In the genomic region with DNA sequence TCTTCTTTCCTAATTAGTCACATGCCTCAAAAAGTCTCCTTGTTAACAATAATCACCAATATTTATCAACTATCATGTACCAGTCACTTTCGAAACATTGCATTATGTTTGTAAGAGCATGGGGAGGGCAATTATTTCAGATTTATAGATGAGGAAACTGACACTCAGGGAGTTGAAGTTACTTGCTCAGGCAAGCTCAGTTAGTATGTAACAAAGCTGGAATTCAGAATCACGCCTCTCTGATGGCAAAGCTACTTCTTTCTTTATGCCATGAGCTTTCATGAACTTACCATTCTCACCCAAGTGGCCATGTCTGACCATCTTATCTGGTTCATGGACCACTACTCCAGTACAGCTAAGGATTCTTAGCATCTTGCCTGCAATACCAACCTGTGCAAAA, we compare ENCODE assay signal across 30 cellular contexts.
"Had no signal": no experiment of that assay in that cellular context is flagged by ENCODE, and none has a peak within 500 bp of the region (broad histone marks: within the 10 kb centered on the region; RNA-seq: fewer than 3 reads in every experiment).

No MANE protein-coding gene starts in this region.

- ATAC-seq: naive thymus-derived CD8-positive, alpha-beta T cell; natural killer cell treated with Interleukin-12 subunit alpha and Interleukin-12 subunit beta and Interleukin-15 and Interleukin-18, amount 100 ng/mL, for 72 hours; pancreas; psoas muscle; right cardiac atrium; right lobe of liver; stimulated activated effector memory CD8-positive, alpha-beta T cell treated with anti-CD3 and anti-CD28 coated beads, Interleukin-12 subunit alpha, Interleukin-12 subunit beta, amount 100 ng/mL, for 72 hours; stimulated activated naive B cell treated with anti-CD40 and anti-IgM and Interleukin-4, amounts not matched to agents 10 μg/mL and 1 μg/mL and 100 μg/mL, for 72 hours had no signal

- H3K36me3 Mint-ChIP-seq: natural killer cell treated with Interleukin-12 subunit alpha and Interleukin-12 subunit beta and Interleukin-15 and Interleukin-18, amount 100 ng/mL, for 72 hours; stimulated activated effector memory CD8-positive, alpha-beta T cell treated with anti-CD3 and anti-CD28 coated beads, Interleukin-12 subunit alpha, Interleukin-12 subunit beta, amount 100 ng/mL, for 72 hours had no signal

- H3K27me3 ChIP-seq: neutrophil, pancreas, right lobe of liver, sigmoid colon, stomach, thyroid gland, tibial nerve, upper lobe of left lung, vagina had no signal

- H3K36me3 ChIP-seq: neutrophil, pancreas, right lobe of liver, sigmoid colon, stomach, thoracic aorta, thyroid gland, tibial nerve, upper lobe of left lung, vagina had no signal

- H3K4me1 Mint-ChIP-seq: naive thymus-derived CD8-positive, alpha-beta T cell; neural crest cell; stimulated activated effector memory CD8-positive, alpha-beta T cell treated with anti-CD3 and anti-CD28 coated beads, Interleukin-12 subunit alpha, Interleukin-12 subunit beta, amount 100 ng/mL, for 72 hours; stimulated activated naive B cell treated with anti-CD40 and anti-IgM and Interleukin-4, amounts not matched to agents 10 μg/mL and 1 μg/mL and 100 μg/mL, for 72 hours had no signal

- FAIRE-seq: pancreas, small intestine, urothelium cell line had no signal

- H3K27ac Mint-ChIP-seq: naive thymus-derived CD8-positive, alpha-beta T cell; natural killer cell treated with Interleukin-12 subunit alpha and Interleukin-12 subunit beta and Interleukin-15 and Interleukin-18, amount 100 ng/mL, for 72 hours; nephron progenitor cell; progenitor cell of endocrine pancreas; stimulated activated effector memory CD8-positive, alpha-beta T cell treated with anti-CD3 and anti-CD28 coated beads, Interleukin-12 subunit alpha, Interleukin-12 subunit beta, amount 100 ng/mL, for 72 hours; stimulated activated naive B cell treated with anti-CD40 and anti-IgM and Interleukin-4, amounts not matched to agents 10 μg/mL and 1 μg/mL and 100 μg/mL, for 72 hours; stimulated activated naive CD8-positive, alpha-beta T cell treated with anti-CD3 and anti-CD28 coated beads, Interleukin-15, Interleukin-2, amounts not matched to agents 100 ng/mL and 50 ng/mL, for 24 hours had no signal

- H3K9me3 ChIP-seq: neutrophil, pancreas, psoas muscle, right lobe of liver, sigmoid colon, stomach, thoracic aorta, thyroid gland, tibial nerve, upper lobe of left lung, vagina had no signal

- H3K4me1 ChIP-seq: pancreas, psoas muscle, right lobe of liver, sigmoid colon, stomach, thyroid gland, tibial nerve, upper lobe of left lung, vagina had no signal

- H3K27ac ChIP-seq: neutrophil, pancreas, psoas muscle, right lobe of liver, sigmoid colon, stomach, thoracic aorta, thyroid gland, tibial nerve, upper lobe of left lung, vagina had no signal

- H3K27me3 Mint-ChIP-seq: progenitor cell of endocrine pancreas had no signal

- H3K4me3 Mint-ChIP-seq: naive thymus-derived CD8-positive, alpha-beta T cell; natural killer cell treated with Interleukin-12 subunit alpha and Interleukin-12 subunit beta and Interleukin-15 and Interleukin-18, amount 100 ng/mL, for 72 hours; nephron progenitor cell; neural crest cell; stimulated activated effector memory CD8-positive, alpha-beta T cell treated with anti-CD3 and anti-CD28 coated beads, Interleukin-12 subunit alpha, Interleukin-12 subunit beta, amount 100 ng/mL, for 72 hours; stimulated activated naive B cell treated with anti-CD40 and anti-IgM and Interleukin-4, amounts not matched to agents 10 μg/mL and 1 μg/mL and 100 μg/mL, for 72 hours; stimulated activated naive CD8-positive, alpha-beta T cell treated with anti-CD3 and anti-CD28 coated beads, Interleukin-15, Interleukin-2, amounts not matched to agents 100 ng/mL and 50 ng/mL, for 24 hours had no signal

- DNase-seq: naive thymus-derived CD8-positive, alpha-beta T cell; nephron progenitor cell; nucleus accumbens; pancreas; posterior cingulate gyrus; psoas muscle; right cardiac atrium; right lobe of liver; sigmoid colon; small intestine; stimulated activated CD4-positive, alpha-beta T cell treated with anti-CD3 and anti-CD28 coated beads, Interleukin-15, amount 100 ng/mL, for 24 hours; stimulated activated CD4-positive, alpha-beta T cell treated with anti-CD3 and anti-CD28 coated beads, Interleukin-2, amount 100 ng/mL, for 24 hours; stimulated activated CD4-positive, alpha-beta T cell treated with anti-CD3 and anti-CD28 coated beads, Interleukin-2, amount 100 ng/mL, for 48 hours; stimulated activated CD4-positive, alpha-beta T cell treated with anti-CD3 and anti-CD28 coated beads, Interleukin-4, amount 100 ng/mL, for 24 hours; stimulated activated naive B cell treated with anti-CD40 and anti-IgM and Interleukin-4, amounts not matched to agents 10 μg/mL and 1 μg/mL and 100 μg/mL, for 72 hours; stimulated activated naive CD4-positive, alpha-beta T cell treated with Interleukin-2 at 50 U/mL for 16 hours; stomach; thyroid gland; trophoblast cell; upper lobe of left lung had no signal

- H3K9me3 Mint-ChIP-seq: natural killer cell treated with Interleukin-12 subunit alpha and Interleukin-12 subunit beta and Interleukin-15 and Interleukin-18, amount 100 ng/mL, for 72 hours; stimulated activated effector memory CD8-positive, alpha-beta T cell treated with anti-CD3 and anti-CD28 coated beads, Interleukin-12 subunit alpha, Interleukin-12 subunit beta, amount 100 ng/mL, for 72 hours; stimulated activated naive CD8-positive, alpha-beta T cell treated with anti-CD3 and anti-CD28 coated beads, Interleukin-15, Interleukin-2, amounts not matched to agents 100 ng/mL and 50 ng/mL, for 24 hours had no signal

- H3K4me3 ChIP-seq: pancreas, psoas muscle, right lobe of liver, sigmoid colon, stomach, thoracic aorta, thyroid gland, tibial nerve, upper lobe of left lung, vagina had no signal
